ENCODE assay signal across 16 cellular contexts in the genomic region with DNA sequence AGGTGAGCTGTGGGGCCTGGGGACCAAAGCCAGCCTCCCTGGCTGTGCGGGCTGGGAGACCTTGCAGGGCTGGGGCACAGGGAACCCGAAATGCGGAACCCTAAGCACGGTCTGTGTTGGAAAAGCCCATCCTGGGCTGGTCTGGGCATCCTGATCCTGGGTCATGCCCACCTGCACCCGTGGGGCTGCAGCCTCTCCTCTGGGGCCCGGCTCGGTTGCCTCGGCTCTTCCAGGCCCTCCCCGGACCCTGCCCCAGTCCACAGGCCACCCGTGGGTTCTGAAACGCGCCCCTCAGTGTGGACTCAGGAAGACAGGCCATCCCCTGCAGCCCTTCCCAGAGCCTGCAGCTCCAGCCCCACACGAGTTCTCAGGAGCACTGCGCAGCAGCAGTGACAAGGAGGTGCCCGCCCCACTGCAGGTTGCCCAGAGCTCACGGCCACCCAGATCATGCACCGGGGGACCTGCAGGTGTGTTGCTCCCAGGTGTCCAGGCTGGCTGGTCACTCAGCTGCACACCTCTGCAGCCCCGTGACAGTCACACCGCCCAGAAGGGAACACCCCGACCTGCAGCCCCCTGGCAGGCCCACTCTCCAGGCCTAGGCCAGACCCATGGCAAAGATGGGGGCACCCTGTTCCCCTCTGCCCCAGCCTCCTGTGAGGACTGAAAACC.
"Had no signal": no experiment of that assay in that cellular context is flagged by ENCODE, and none has a peak within 500 bp of the region (broad histone marks: within the 10 kb centered on the region; RNA-seq: fewer than 3 reads in every experiment).

No MANE protein-coding gene starts in this region.

- H3K27me3 Mint-ChIP-seq: activated B cell treated with CpG ODN at 0.5 μM for 24 hours had no signal

- H3K27ac ChIP-seq: ascending aorta, gastrocnemius medialis, heart right ventricle, neural progenitor cell, SK-N-MC, thoracic aorta had no signal

- H3K9ac ChIP-seq: neural progenitor cell had no signal

- H3K36me3 ChIP-seq: gastrocnemius medialis, heart right ventricle, neural progenitor cell, thoracic aorta had no signal

- H3K4me2 ChIP-seq: neural progenitor cell had no signal

- H3K9me3 ChIP-seq: ascending aorta, gastrocnemius medialis, heart right ventricle, thoracic aorta had no signal

- FAIRE-seq: colon, keratinocyte, TTC549 had no signal

- H3K27me3 ChIP-seq: ascending aorta, gastrocnemius medialis had no signal

- ATAC-seq: activated naive CD8-positive, alpha-beta T cell treated with anti-CD3 and anti-CD28 coated beads, Interleukin-2, amount 50 U/mL, for 24 hours; heart right ventricle had no signal

- H3K4me3 Mint-ChIP-seq: activated B cell treated with CpG ODN at 0.5 μM for 24 hours; activated naive CD8-positive, alpha-beta T cell treated with anti-CD3 and anti-CD28 coated beads, Interleukin-2, amount 50 U/mL, for 24 hours; neural progenitor cell; stimulated activated naive CD8-positive, alpha-beta T cell treated with anti-CD3 and anti-CD28 coated beads, Interleukin-15, Interleukin-2, amounts not matched to agents 100 ng/mL and 50 ng/mL, for 24 hours had no signal

- H3K36me3 Mint-ChIP-seq: neural progenitor cell had no signal

- H3K27ac Mint-ChIP-seq: activated B cell treated with CpG ODN at 0.5 μM for 24 hours; stimulated activated naive CD8-positive, alpha-beta T cell treated with anti-CD3 and anti-CD28 coated beads, Interleukin-15, Interleukin-2, amounts not matched to agents 100 ng/mL and 50 ng/mL, for 24 hours had no signal

- H3K4me1 ChIP-seq: neural progenitor cell had no signal

- H2AFZ ChIP-seq: neural progenitor cell had no signal

- H3K4me3 ChIP-seq: ascending aorta, gastrocnemius medialis, heart right ventricle, neural progenitor cell, SK-N-MC, thoracic aorta had no signal

- DNase-seq: activated B cell treated with CpG ODN at 0.5 μM for 24 hours; activated CD4-positive, alpha-beta T cell treated with anti-CD3 and anti-CD28 coated beads, Interleukin-2, amount 50 U/mL, for 1 hour; activated naive CD8-positive, alpha-beta T cell treated with anti-CD3 and anti-CD28 coated beads, Interleukin-2, amount 50 U/mL, for 24 hours; effector CD4-positive, alpha-beta T cell; gastrocnemius medialis; heart right ventricle; midbrain; stimulated activated CD4-positive, alpha-beta T cell treated with anti-CD3 and anti-CD28 coated beads, Interleukin-12 subunit alpha, Interleukin-12 subunit beta, amount 100 ng/mL, for 4 hours had no signal

- H3K9me3 Mint-ChIP-seq: activated B cell treated with CpG ODN at 0.5 μM for 24 hours; activated naive CD8-positive, alpha-beta T cell treated with anti-CD3 and anti-CD28 coated beads, Interleukin-2, amount 50 U/mL, for 24 hours; neural progenitor cell; stimulated activated naive CD8-positive, alpha-beta T cell treated with anti-CD3 and anti-CD28 coated beads, Interleukin-15, Interleukin-2, amounts not matched to agents 100 ng/mL and 50 ng/mL, for 24 hours had no signal
